Comparison of ENCODE assay signal across 7 cellular contexts in genomic region chr1:226405411-226405988, GRCh38. TPM values are rescaled to one million over a fixed set of nuclear protein-coding genes. Genes with fewer than 3 reads are reported as not detected.
DNase-seq lines count a peak whose midpoint lies in the region; ATAC-seq, FAIRE-seq and TF ChIP-seq lines count a peak whose summit lies in the region.

No MANE protein-coding gene starts in this region.

- H3K36me3 Mint-ChIP-seq in activated T-helper 17 cell treated with anti-CD3 and anti-CD28 coated beads, Interleukin-2, amount 50 U/mL, for 72 hours (ENCODE audit: low read depth), result peaks cover 44% of the 10 kb centered on the region
- H3K36me3 Mint-ChIP-seq in neural crest cell (ENCODE audit: low read depth), result peaks cover 9% of the 10 kb centered on the region

- peak overlapping the region; percentile 66 for H3K9ac ChIP-seq in HUES6 (ENCODE audit: low read length)

- peaks cover 22% of the 10 kb centered on the region for H3K4me1 Mint-ChIP-seq in activated T-helper 17 cell treated with anti-CD3 and anti-CD28 coated beads, Interleukin-2, amount 50 U/mL, for 72 hours
- H3K4me1 Mint-ChIP-seq in neural crest cell, result peaks cover 66% of the 10 kb centered on the region

- H3K9me3 Mint-ChIP-seq in activated T-helper 17 cell treated with anti-CD3 and anti-CD28 coated beads, Interleukin-2, amount 50 U/mL, for 72 hours, result no peaks in the 10 kb centered on the region
- no peaks in the 10 kb centered on the region for H3K9me3 Mint-ChIP-seq in neural crest cell

- H3K9me3 ChIP-seq in HUES6 (ENCODE audit: control insufficient read depth, insufficient read depth, low read depth, low read length) (no peaks in the 10 kb centered on the region), left lung (no peaks in the 10 kb centered on the region)

- H3K36me3 ChIP-seq in HUES6 (ENCODE audit: control insufficient read depth, insufficient read depth, low read length) (peaks cover 26% of the 10 kb centered on the region), left lung (peaks cover 10 to 19% of the 10 kb centered on the region in 2 donors)

- FAIRE-seq in GM18507 (lab: Jason Lieb, UNC), result peak; percentile 86

- TF ChIP-seq CTCF in neural crest cell (conservative IDR thresholded peaks at IDR 0.05), result no peak
- TF ChIP-seq CTCF in left lung (IDR thresholded peaks at IDR 0.05), result no peak

- H3K4me3 Mint-ChIP-seq in activated T-helper 17 cell treated with anti-CD3 and anti-CD28 coated beads, Interleukin-2, amount 50 U/mL, for 72 hours, result peak overlapping the region; percentile 90
- H3K4me3 Mint-ChIP-seq in neural crest cell, result peak overlapping the region; percentile 97

- peaks cover 54% of the 10 kb centered on the region for H3K4me1 ChIP-seq in HUES6 (ENCODE audit: control insufficient read depth, insufficient read depth, low read length)
- peaks cover 11 to 40% of the 10 kb centered on the region in 2 donors for H3K4me1 ChIP-seq in left lung

- no peak for ATAC-seq in activated T-helper 17 cell treated with anti-CD3 and anti-CD28 coated beads, Interleukin-2, amount 50 U/mL, for 72 hours (replicated peaks)
- ATAC-seq in left lung, result no peak

- peak overlapping the region; percentile 85 for H3K27ac Mint-ChIP-seq in activated T-helper 17 cell treated with anti-CD3 and anti-CD28 coated beads, Interleukin-2, amount 50 U/mL, for 72 hours
- no peak overlapping the region for H3K27ac Mint-ChIP-seq in neural crest cell (ENCODE audit: unreplicated experiment)

- H3K4me3 ChIP-seq in HUES6 (ENCODE audit: low read depth, low read length) (peak overlapping the region; percentile 97), left lung (no peak overlapping the region)

- intact Hi-C loops in left lung (cut with DNase I), result no loop called here

- peak; percentile 15 for DNase-seq in GM18507 (ENCODE audit: extremely low spot score, insufficient read length, low read depth)
- no peak for DNase-seq in neural crest cell (ENCODE audit: low read depth, low spot score)
- DNase-seq in NCI-H2107 (lab: John Stamatoyannopoulos, UW), result no peak
- DNase-seq in left lung, result no peak
- DNase-seq in HK-2 (ENCODE audit: unreplicated experiment), result no peak

- H3K27ac ChIP-seq in HUES6 (ENCODE audit: low read depth, low read length) (peak overlapping the region; percentile 53), left lung (no peak overlapping the region)

- H3K27me3 ChIP-seq in HUES6 (ENCODE audit: control insufficient read depth, insufficient read depth, low read length) (no peaks in the 10 kb centered on the region), left lung (no peaks in the 10 kb centered on the region)

- no peaks in the 10 kb centered on the region for H3K27me3 Mint-ChIP-seq in activated T-helper 17 cell treated with anti-CD3 and anti-CD28 coated beads, Interleukin-2, amount 50 U/mL, for 72 hours
- no peaks in the 10 kb centered on the region for H3K27me3 Mint-ChIP-seq in neural crest cell (ENCODE audit: low read depth)

RNA-seq across cellular contexts. Expression of gene PARP1, which starts 2.4 kb away (rescaled TPM):
- 100 to 1,000 TPM; 147 to 268 TPM for total RNA-seq in activated T-helper 17 cell treated with anti-CD3 and anti-CD28 coated beads, Interleukin-2, amount 50 U/mL, for 72 hours
- total RNA-seq in neural crest cell, result 313 and 329 TPM in 2 replicates
- total RNA-seq in left lung, result 10 to 100 TPM; 78.7 to 97.3 TPM
